ENCODE assay signal across 8 cellular contexts in the genomic region with DNA sequence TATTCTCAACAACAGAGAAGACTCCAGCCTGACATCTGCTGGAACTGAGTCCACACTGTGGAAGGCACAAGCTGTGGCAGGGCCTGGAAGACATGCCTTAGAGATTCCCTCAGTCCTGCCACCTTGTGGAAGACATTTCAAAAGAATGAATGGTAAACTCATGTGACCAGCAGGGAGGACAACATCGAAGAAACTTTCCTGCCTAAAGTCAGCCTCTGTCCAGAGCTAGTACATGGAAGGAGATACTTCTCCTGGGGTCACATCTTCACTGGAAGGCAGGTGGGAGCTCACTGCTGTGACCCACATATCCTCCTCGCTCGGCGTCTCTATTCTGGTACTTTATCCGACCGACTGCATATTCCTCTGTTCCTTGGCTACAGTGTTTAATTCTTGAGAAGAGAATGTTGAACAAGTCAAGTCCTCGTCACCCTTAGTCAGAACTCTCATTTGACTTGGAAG. TPM values are rescaled to one million over a fixed set of nuclear protein-coding genes. Genes with fewer than 3 reads are reported as not detected.
DNase-seq lines count a peak whose midpoint lies in the region; ATAC-seq and TF ChIP-seq lines count a peak whose summit lies in the region.

No MANE protein-coding gene starts in this region.

- TF ChIP-seq CTCF in cardiac muscle cell (IDR thresholded peaks at IDR 0.05; ENCODE audit: low read depth, low read length) = peak; percentile 69

- no peak overlapping the region for H3K4me3 ChIP-seq in cardiac muscle cell

- no peak overlapping the region for H3K4me3 Mint-ChIP-seq in activated naive CD8-positive, alpha-beta T cell

- H3K27me3 Mint-ChIP-seq in activated naive CD8-positive, alpha-beta T cell = no peaks in the 10 kb centered on the region

- peaks cover 9% of the 10 kb centered on the region for H3K4me1 Mint-ChIP-seq in activated naive CD8-positive, alpha-beta T cell (ENCODE audit: low read depth)

- peaks cover 6% of the 10 kb centered on the region for H3K36me3 Mint-ChIP-seq in activated naive CD8-positive, alpha-beta T cell

- peak overlapping the region; percentile 86 for H3K27ac ChIP-seq in cardiac muscle cell

- peak overlapping the region; percentile 77 for H3K27ac Mint-ChIP-seq in activated naive CD8-positive, alpha-beta T cell

- no peaks in the 10 kb centered on the region for H3K27me3 ChIP-seq in cardiac muscle cell

- peaks cover 4% of the 10 kb centered on the region for H3K4me1 ChIP-seq in cardiac muscle cell (ENCODE audit: low read depth)

- DNase-seq in activated T-cell treated with anti-CD3 and anti-CD28 coated beads for 24 hours (ENCODE audit: low read depth) (peak; percentile 5), activated T-cell treated with anti-CD3 and anti-CD28 coated beads for 4 hours (no peak), NCI-H2227 (lab: John Stamatoyannopoulos, UW; ENCODE audit: unreplicated experiment) (peak; percentile 75), cardiac muscle cell (ENCODE audit: low read depth in 1 of 2, low spot score in 1 of 2) (peak; percentile 81 to 84), renal cortical epithelial cell (ENCODE audit: low read depth) (peak; percentile 87)

- H3K9me3 ChIP-seq in cardiac muscle cell (ENCODE audit: low read depth) = no peaks in the 10 kb centered on the region

- no peaks in the 10 kb centered on the region for H3K9me3 Mint-ChIP-seq in activated naive CD8-positive, alpha-beta T cell (ENCODE audit: low read depth)

- ATAC-seq in HG02623 (IDR thresholded peaks at IDR 0.05; ENCODE audit: unreplicated experiment) (peak; percentile 43), GM18517 (IDR thresholded peaks at IDR 0.05; ENCODE audit: unreplicated experiment) (no peak)

- H3K36me3 ChIP-seq in cardiac muscle cell = peaks cover 52% of the 10 kb centered on the region

RNA-seq across cellular contexts. Expression of gene PUM2, which starts 59.5 kb away (rescaled TPM):
- total RNA-seq in cardiac muscle cell (27.3 and 35.8 TPM in 2 replicates), renal cortical epithelial cell (31.6 and 90.6 TPM in 2 replicates)
- polyA plus RNA-seq in cardiac muscle cell = 18.4 and 20.1 TPM in 2 replicates
